In the genomic region with DNA sequence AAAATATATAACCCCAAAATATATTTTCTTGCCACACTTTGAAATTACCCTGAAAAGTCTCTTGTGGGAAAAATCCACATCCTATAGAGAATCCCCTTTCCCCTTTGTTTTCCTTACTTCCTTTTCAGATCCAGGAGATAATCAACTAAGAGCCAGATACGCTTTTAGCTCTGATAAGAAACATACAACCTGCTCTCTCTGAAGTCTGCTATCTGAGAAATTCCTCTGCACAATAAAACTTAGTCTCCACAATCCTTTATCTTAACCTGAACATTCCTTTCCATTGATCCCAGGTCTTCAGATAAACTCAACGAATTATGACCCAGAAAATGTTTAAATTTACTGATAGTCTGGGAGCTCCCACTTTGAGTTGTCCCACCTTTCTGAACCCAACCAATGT, we compare ENCODE assay signal across 30 cellular contexts.
"Had no signal": no experiment of that assay in that cellular context is flagged by ENCODE, and none has a peak within 500 bp of the region (broad histone marks: within the 10 kb centered on the region; RNA-seq: fewer than 3 reads in every experiment).

No MANE protein-coding gene starts in this region.

- H3K4me1 ChIP-seq: left lung, lower lobe of right lung, pancreas, prostate gland, tibial nerve, upper lobe of left lung, vagina had no signal

- H3K4me3 ChIP-seq: left lung, lower lobe of right lung, mucosa of descending colon, pancreas, prostate gland, skin epidermis, tibial nerve, upper lobe of left lung, vagina had no signal

- H3K36me3 ChIP-seq: left lung, lower lobe of right lung, pancreas, prostate gland, upper lobe of left lung, vagina had no signal

- ATAC-seq: left colon; left lung; lower lobe of right lung; mucosa of descending colon; naive thymus-derived CD4-positive, alpha-beta T cell; natural killer cell treated with Interleukin-12 subunit alpha and Interleukin-12 subunit beta and Interleukin-15 and Interleukin-18, amount 100 ng/mL, for 72 hours; pancreas; right cardiac atrium; sciatic nerve; stimulated activated naive CD8-positive, alpha-beta T cell treated with anti-CD3 and anti-CD28 coated beads, Interleukin-15, amount 100 ng/mL, for 72 hours had no signal

- H3K27me3 ChIP-seq: left lung, pancreas, tibial nerve, upper lobe of left lung, vagina had no signal

- H3K9me3 ChIP-seq: lower lobe of right lung, pancreas, prostate gland, upper lobe of left lung, vagina had no signal

- DNase-seq: hypothalamus; immature natural killer cell; kidney; left colon; left lung; lower lobe of right lung; mammary epithelial cell; mesenchymal stem cell; midbrain; mucosa of descending colon; naive thymus-derived CD4-positive, alpha-beta T cell; nucleus accumbens; pancreas; posterior cingulate gyrus; retina; right cardiac atrium; stimulated activated CD4-positive, alpha-beta T cell treated with anti-CD3 and anti-CD28 coated beads, Interleukin-12 subunit alpha, Interleukin-12 subunit beta, amount 100 ng/mL, for 4 hours; stimulated activated CD4-positive, alpha-beta T cell treated with anti-CD3 and anti-CD28 coated beads, Interleukin-15, amount 100 ng/mL, for 24 hours; stimulated activated CD4-positive, alpha-beta T cell treated with anti-CD3 and anti-CD28 coated beads, Interleukin-2, amount 100 ng/mL, for 24 hours; stimulated activated CD4-positive, alpha-beta T cell treated with anti-CD3 and anti-CD28 coated beads, Interleukin-4, amount 100 ng/mL, for 1 hour; stimulated activated naive CD4-positive, alpha-beta T cell; stimulated activated naive CD8-positive, alpha-beta T cell treated with anti-CD3 and anti-CD28 coated beads, Interleukin-15, amount 100 ng/mL, for 72 hours; substantia nigra; upper lobe of left lung had no signal

- H3K27ac ChIP-seq: left lung, lower lobe of right lung, pancreas, prostate gland, skin epidermis, tibial nerve, upper lobe of left lung, vagina had no signal
